In genomic region chr3:75670445-75670882, GRCh38 we compare ENCODE assay signal across 12 cellular contexts. TPM values are rescaled to one million over a fixed set of nuclear protein-coding genes. Genes with fewer than 3 reads are reported as not detected.
DNase-seq lines count a peak whose midpoint lies in the region; ATAC-seq and TF ChIP-seq lines count a peak whose summit lies in the region.
"Not testable (repeated sequence)": the region's sequence is repeated elsewhere in the genome, so short reads cannot be mapped to it uniquely, and the experiment has no call there.
"Had no signal": no experiment of that assay in that cellular context is flagged by ENCODE, and none has a peak within 500 bp of the region (broad histone marks: within the 10 kb centered on the region; RNA-seq: fewer than 3 reads in every experiment).

No MANE protein-coding gene starts in this region.

- H3K9ac ChIP-seq in colonic mucosa (ENCODE audit: low read depth in 2 of 2, low read length in 2 of 2), result not testable (repeated sequence)

- peak overlapping the region; percentile 49 for H3K4me3 ChIP-seq in colonic mucosa
- peak overlapping the region; percentile 64 for H3K4me3 ChIP-seq in psoas muscle
- peak overlapping the region; percentile 42 to 49 for H3K4me3 ChIP-seq in vagina

- not testable (repeated sequence) for H3K36me3 ChIP-seq in colonic mucosa; psoas muscle (ENCODE audit: insufficient read depth in 1 of 2, low read depth in 1 of 2); vagina

- peak overlapping the region; percentile 1 for H3K4me3 Mint-ChIP-seq in activated T-helper 17 cell treated with anti-CD3 and anti-CD28 coated beads, Interleukin-2, amount 50 U/mL, for 72 hours

- H3K27me3 ChIP-seq in colonic mucosa (peaks cover 23% of the 10 kb centered on the region), psoas muscle (ENCODE audit: insufficient read depth in 3 of 3, low read length in 2 of 3) (peaks cover 0 to 74% (median 26%) of the 10 kb centered on the region in 3 donors)
- not testable (repeated sequence) for H3K27me3 ChIP-seq in vagina

- H3K4me1 Mint-ChIP-seq in activated T-helper 17 cell treated with anti-CD3 and anti-CD28 coated beads, Interleukin-2, amount 50 U/mL, for 72 hours, result not testable (repeated sequence)

- TF ChIP-seq POLR2A in vagina (IDR thresholded peaks at IDR 0.05), result not testable (repeated sequence)

- not testable (repeated sequence) for H3K4me1 ChIP-seq in colonic mucosa, psoas muscle, vagina

- intact Hi-C loops in colonic mucosa (cut with DNase I); psoas muscle (cut with DNase I); vagina (cut with DNase I): not testable (repeated sequence)

- peaks cover 34% of the 10 kb centered on the region for H3K27me3 Mint-ChIP-seq in activated T-helper 17 cell treated with anti-CD3 and anti-CD28 coated beads, Interleukin-2, amount 50 U/mL, for 72 hours

- H3K9me3 ChIP-seq in colonic mucosa, psoas muscle, vagina: not testable (repeated sequence)

- TF ChIP-seq CTCF in colonic mucosa (IDR thresholded peaks at IDR 0.05); psoas muscle (IDR thresholded peaks at IDR 0.05); vagina (IDR thresholded peaks at IDR 0.05): not testable (repeated sequence)

- not testable (repeated sequence) for H3K27ac ChIP-seq in colonic mucosa, psoas muscle
- H3K27ac ChIP-seq in vagina, result peak overlapping the region; percentile 17

- DNase-seq in ELF-1 (ENCODE audit: low read depth, low spot score) (peak; percentile 62), LHCN-M2 (ENCODE audit: low read depth) (peak; percentile 13), glomerular endothelial cell (ENCODE audit: extremely low read depth, low read depth, low spot score) (peak; percentile 10), medulla oblongata (ENCODE audit: extremely low spot score) (peak; percentile 65)
- DNase-seq in colonic mucosa; psoas muscle; vagina (ENCODE audit: extremely low spot score in 2 of 2): not testable (repeated sequence)

- H3K36me3 Mint-ChIP-seq in activated T-helper 17 cell treated with anti-CD3 and anti-CD28 coated beads, Interleukin-2, amount 50 U/mL, for 72 hours (ENCODE audit: low read depth), result peaks cover 14% of the 10 kb centered on the region

- not testable (repeated sequence) for H3K27ac Mint-ChIP-seq in activated T-helper 17 cell treated with anti-CD3 and anti-CD28 coated beads, Interleukin-2, amount 50 U/mL, for 72 hours

- WGBS in psoas muscle, 3 donors, result 15 to 22% (median 17%) methylated on average over 22 of the region's 22 CpGs

- H3K9me3 Mint-ChIP-seq in activated T-helper 17 cell treated with anti-CD3 and anti-CD28 coated beads, Interleukin-2, amount 50 U/mL, for 72 hours, result peaks cover 22% of the 10 kb centered on the region

- ATAC-seq in activated T-helper 17 cell treated with anti-CD3 and anti-CD28 coated beads, Interleukin-2, amount 50 U/mL, for 72 hours (replicated peaks); psoas muscle: not testable (repeated sequence)

RNA-seq across cellular contexts. Expression of gene FRG2C, which starts 6.3 kb away (rescaled TPM):
- total RNA-seq in LHCN-M2 (2014; rRNA removed) (not detected in 2 replicates), colonic mucosa (not detected), glomerular endothelial cell (not detected in 2 replicates), psoas muscle (not detected), vagina (not detected)
- not detected for polyA plus RNA-seq in LHCN-M2 (2012)
- not detected for total RNA-seq in activated T-helper 17 cell treated with anti-CD3 and anti-CD28 coated beads, Interleukin-2, amount 50 U/mL, for 72 hours
- polyA plus RNA-seq in psoas muscle, result not detected
- total RNA-seq: esophagus mucosa, left lung, Peyer's patch, T-cell had no signal
